20 cellular contexts compared by ENCODE assay signal in genomic region chr3:130081371-130081881, GRCh38. TPM values are rescaled to one million over a fixed set of nuclear protein-coding genes. Genes with fewer than 3 reads are reported as not detected.
DNase-seq lines count a peak whose midpoint lies in the region; ATAC-seq and TF ChIP-seq lines count a peak whose summit lies in the region.
"Had no signal": no experiment of that assay in that cellular context is flagged by ENCODE, and none has a peak within 500 bp of the region (broad histone marks: within the 10 kb centered on the region; RNA-seq: fewer than 3 reads in every experiment).

ALG1L2 (plus strand) TSS chr3:130081831; CDS start chr3:130082017, 186 bp downstream.

- TF ChIP-seq CTCF in progenitor cell of endocrine pancreas (IDR thresholded peaks at IDR 0.05; ENCODE audit: unreplicated experiment): no peak
- no peak for TF ChIP-seq CTCF in right atrium auricular region (IDR thresholded peaks at IDR 0.05)

- no peaks in the 10 kb centered on the region for H3K36me3 ChIP-seq in right atrium auricular region

- DNase-seq in HT-29 (ENCODE audit: low spot score): peak; percentile 14
- DNase-seq in UCSD-AML1 (lab: John Stamatoyannopoulos, UW; ENCODE audit: unreplicated experiment): peak; percentile 54
- peak; percentile 75 for DNase-seq in left kidney (ENCODE audit: low read depth, low spot score)
- DNase-seq in progenitor cell of endocrine pancreas (ENCODE audit: low spot score, unreplicated experiment): no peak
- no peak for DNase-seq in right atrium auricular region (ENCODE audit: low spot score)
- DNase-seq in NCI-H146 (lab: John Stamatoyannopoulos, UW): no peak
- no peak for DNase-seq in 8988T
- DNase-seq: Calu3; CD4-positive, CD25-positive, alpha-beta regulatory T cell; HCEC 1CT; KBM-7; NCI-H1105 treated with DMSO at 0.1 percent for 48 hours; NCI-H187 treated with DMSO at 0.1 percent for 48 hours; NCI-H2171; NCI-H82 had no signal

- H3K4me3 Mint-ChIP-seq in progenitor cell of endocrine pancreas (ENCODE audit: low read depth): no peak within 1 kb of the TSS

- H3K4me3 ChIP-seq in right atrium auricular region: no peak within 1 kb of the TSS

- H3K4me1 Mint-ChIP-seq in progenitor cell of endocrine pancreas (ENCODE audit: low read depth): peaks cover 4% of the 10 kb centered on the region

- ATAC-seq in GM21825 (IDR thresholded peaks at IDR 0.05; ENCODE audit: unreplicated experiment): no peak
- ATAC-seq: Panc1, Right ventricle myocardium inferior had no signal

- no peaks in the 10 kb centered on the region for H3K9me3 ChIP-seq in right atrium auricular region

- no peaks in the 10 kb centered on the region for H3K36me3 Mint-ChIP-seq in progenitor cell of endocrine pancreas (ENCODE audit: insufficient read depth)
- H3K36me3 Mint-ChIP-seq: CD4-positive, CD25-positive, alpha-beta regulatory T cell had no signal

- H3K9me3 Mint-ChIP-seq in progenitor cell of endocrine pancreas (ENCODE audit: low read depth): no peaks in the 10 kb centered on the region

- no peaks in the 10 kb centered on the region for H3K4me1 ChIP-seq in right atrium auricular region

- no peak within 1 kb of the TSS for H3K27ac ChIP-seq in right atrium auricular region

- H3K27me3 ChIP-seq in right atrium auricular region: no peaks in the 10 kb centered on the region

- H3K27ac Mint-ChIP-seq in progenitor cell of endocrine pancreas: peak within 1 kb of the TSS; percentile 25

- peaks cover 4% of the 10 kb centered on the region for H3K27me3 Mint-ChIP-seq in progenitor cell of endocrine pancreas

RNA-seq across cellular contexts. Expression of gene ALG1L2, which starts in this region (rescaled TPM):
- total RNA-seq in HT-29 (2014; rRNA removed; shearing (Covaris generic)): not detected in 2 replicates
- total RNA-seq in progenitor cell of endocrine pancreas (3.5 and 3.9 TPM in 2 replicates), right atrium auricular region (not detected)
- total RNA-seq: A673, NCI-H460, Right ventricle myocardium inferior had no signal

Comparison
In these comparisons a context has a peak if more than half of its experiments do, and no peak if none do; other contexts are left out.
1. Peak in DNase-seq in HT-29; RNA of the gene not detected or under 1 TPM.
2. DNase-seq: peak in UCSD-AML1 (single experiment) and left kidney (single experiment); none in progenitor cell of endocrine pancreas (single experiment), right atrium auricular region (single experiment), NCI-H146 (single experiment) and 8988T (single experiment).